Comparison of ENCODE assay signal across 23 cellular contexts in the genomic region with DNA sequence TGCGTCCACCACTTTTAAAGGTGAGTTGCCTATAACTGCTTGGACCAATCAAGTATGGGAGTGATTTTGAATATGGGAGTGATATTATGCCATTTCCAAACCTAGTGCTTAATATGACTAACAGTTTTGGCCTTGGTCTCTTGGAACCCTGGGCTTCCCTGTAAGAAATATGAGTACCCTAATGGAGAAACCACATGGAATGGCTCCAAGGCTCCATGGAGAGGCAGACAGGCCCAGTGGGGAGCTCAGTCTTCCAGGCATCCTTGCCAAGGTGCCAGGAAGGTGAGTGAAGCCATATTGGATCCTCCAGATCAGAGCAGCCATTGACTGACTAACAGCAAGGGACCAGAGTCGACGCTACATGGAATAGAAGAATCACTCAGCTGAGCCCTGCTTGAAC. TPM values are rescaled to one million over a fixed set of nuclear protein-coding genes. Genes with fewer than 3 reads are reported as not detected.
DNase-seq lines count a peak whose midpoint lies in the region; ATAC-seq and TF ChIP-seq lines count a peak whose summit lies in the region.
"Had no signal": no experiment of that assay in that cellular context is flagged by ENCODE, and none has a peak within 500 bp of the region (broad histone marks: within the 10 kb centered on the region; RNA-seq: fewer than 3 reads in every experiment).

No MANE protein-coding gene starts in this region.

- H3K27ac ChIP-seq in HL-60 (replicated peaks) (peak overlapping the region; percentile 63), subcutaneous abdominal adipose tissue (ENCODE audit: low read depth, low read length) (peak overlapping the region; percentile 55)
- H3K27ac ChIP-seq: gastrocnemius medialis, GM23248, parathyroid adenoma, Peyer's patch had no signal

- peaks cover 65% of the 10 kb centered on the region for H3K4me1 Mint-ChIP-seq in endothelial cell (ENCODE audit: unreplicated experiment)

- H3K36me3 Mint-ChIP-seq in endothelial cell (ENCODE audit: low read depth, unreplicated experiment) = no peaks in the 10 kb centered on the region

- TF ChIP-seq CTCF in HL-60 (IDR thresholded peaks at IDR 0.05; ENCODE audit: insufficient read depth, low read length) = no peak
- TF ChIP-seq CTCF in endothelial cell (IDR thresholded peaks at IDR 0.05; ENCODE audit: unreplicated experiment) = no peak

- no peaks in the 10 kb centered on the region for H3K9me3 Mint-ChIP-seq in endothelial cell (ENCODE audit: unreplicated experiment)
- H3K9me3 Mint-ChIP-seq: activated CD4-positive, alpha-beta memory T cell treated with anti-CD3 and anti-CD28 coated beads, Interleukin-2, amount 10 ng/mL, durations not matched to agents 7 days and 5 days; activated naive CD4-positive, alpha-beta T cell treated with anti-CD3 and anti-CD28 coated beads, Interleukin-2, amount 50 U/mL, for 24 hours; endodermal cell had no signal

- H3K9me3 ChIP-seq in subcutaneous abdominal adipose tissue (ENCODE audit: control insufficient read depth in 5 of 5, low read length in 5 of 5) = no peaks in the 10 kb centered on the region
- H3K9me3 ChIP-seq: esophagus squamous epithelium, gastrocnemius medialis, Peyer's patch had no signal

- H3K27me3 Mint-ChIP-seq in endothelial cell (ENCODE audit: unreplicated experiment) = peaks cover 4% of the 10 kb centered on the region
- H3K27me3 Mint-ChIP-seq: activated naive CD4-positive, alpha-beta T cell treated with anti-CD3 and anti-CD28 coated beads, Interleukin-2, amount 50 U/mL, for 24 hours; CD4-positive, alpha-beta memory T cell; dendritic cell treated with granulocyte-macrophage colony-stimulating factor and Interleukin-4, amounts not matched to agents 40 ng/mL and 50 ng/mL, for 4 days had no signal

- H3K4me1 ChIP-seq in subcutaneous abdominal adipose tissue (ENCODE audit: control insufficient read depth in 5 of 5, insufficient read depth in 5 of 5, low read length in 5 of 5) = peaks cover 0 to 52% (median 44%) of the 10 kb centered on the region in 5 donors

- H3K4me3 ChIP-seq in HL-60 (replicated peaks; ENCODE audit: insufficient read depth, low read length) (no peak overlapping the region), subcutaneous abdominal adipose tissue (ENCODE audit: low read depth in 1 of 5, low read length in 5 of 5) (no peak overlapping the region)
- H3K4me3 ChIP-seq: esophagus squamous epithelium, gastrocnemius medialis, GM23248, Peyer's patch had no signal

- H3K4me3 Mint-ChIP-seq in endothelial cell (ENCODE audit: unreplicated experiment) = no peak overlapping the region
- H3K4me3 Mint-ChIP-seq: activated CD4-positive, alpha-beta memory T cell treated with anti-CD3 and anti-CD28 coated beads, Interleukin-2, amount 10 ng/mL, durations not matched to agents 7 days and 5 days; endodermal cell had no signal

- ATAC-seq in HG02610 (IDR thresholded peaks at IDR 0.05; ENCODE audit: unreplicated experiment) = no peak
- ATAC-seq: activated CD4-positive, CD25-positive, alpha-beta regulatory T cell treated with anti-CD3 and anti-CD28 coated beads, Interleukin-2, amount 50 U/mL, for 24 hours had no signal

- H3K27me3 ChIP-seq in HL-60 (ENCODE audit: insufficient read depth, poor library complexity, severe bottlenecking) (no peaks in the 10 kb centered on the region), subcutaneous abdominal adipose tissue (ENCODE audit: control insufficient read depth in 5 of 5, insufficient read depth in 4 of 5, low read length in 5 of 5) (no peaks in the 10 kb centered on the region)
- H3K27me3 ChIP-seq: esophagus squamous epithelium, gastrocnemius medialis, Peyer's patch had no signal

- H3K9ac ChIP-seq in subcutaneous abdominal adipose tissue (ENCODE audit: low read length in 5 of 5) = no peak overlapping the region
- H3K9ac ChIP-seq: GM23248, parathyroid adenoma had no signal

- DNase-seq in HL-60 (ENCODE audit: low read depth in 1 of 2, low spot score in 1 of 2) (no peak), NCI-H446 (lab: John Stamatoyannopoulos, UW) (peak; percentile 30 to 86), endothelial cell (ENCODE audit: low spot score) (no peak), G401 (ENCODE audit: low spot score) (no peak), NCI-H2081 treated with DMSO at 0.1 percent for 48 hours (lab: John Stamatoyannopoulos, UW) (no peak)
- DNase-seq: CD4-positive, alpha-beta memory T cell; esophagus squamous epithelium; gastrocnemius medialis; GM23248; NCI-H2171; NCI-H524; NK-92 treated with Interleukin-12 subunit alpha and Interleukin-12 subunit beta, amount 100 ng/mL, for 24 hours; stimulated activated CD4-positive, alpha-beta T cell treated with anti-CD3 and anti-CD28 coated beads, Interleukin-2, amount 100 ng/mL, for 48 hours; trophoblast cell had no signal

- in situ Hi-C loops in G401 (cut with HindIII; ENCODE audit: low sequenced_read_pairs) = no loop called here

- no peaks in the 10 kb centered on the region for H3K36me3 ChIP-seq in subcutaneous abdominal adipose tissue (ENCODE audit: control insufficient read depth in 5 of 5, insufficient read depth in 5 of 5, low read length in 5 of 5)
- H3K36me3 ChIP-seq: esophagus squamous epithelium, gastrocnemius medialis, Peyer's patch had no signal

- H3K27ac Mint-ChIP-seq in endothelial cell (ENCODE audit: unreplicated experiment) = peak overlapping the region; percentile 81
- H3K27ac Mint-ChIP-seq: activated naive CD4-positive, alpha-beta T cell treated with anti-CD3 and anti-CD28 coated beads, Interleukin-2, amount 50 U/mL, for 24 hours; endodermal cell had no signal

RNA-seq across cellular contexts. Expression of gene MAML3, which starts 53.2 kb away (rescaled TPM):
- 31.0 TPM for total RNA-seq in endothelial cell (ENCODE audit: unreplicated experiment)
- not detected in 2 replicates for total RNA-seq in G401 (2014; rRNA removed; shearing (Covaris generic))

Comparison
In these comparisons a context has a peak if more than half of its experiments do, and no peak if none do; other contexts are left out.
1. DNase-seq: peak in NCI-H446 (2 of 2); none in HL-60 (0 of 2), endothelial cell (single experiment), G401 (single experiment) and NCI-H2081 treated with DMSO at 0.1 percent for 48 hours (single experiment).
2. RNA of gene MAML3, which starts 53.2 kb away (total RNA-seq): 31.0 TPM in endothelial cell (single experiment); not detected in G401; every median in the first group is over 10 times any median in the second.